Comparison of ENCODE assay signal across 24 cellular contexts in the genomic region with DNA sequence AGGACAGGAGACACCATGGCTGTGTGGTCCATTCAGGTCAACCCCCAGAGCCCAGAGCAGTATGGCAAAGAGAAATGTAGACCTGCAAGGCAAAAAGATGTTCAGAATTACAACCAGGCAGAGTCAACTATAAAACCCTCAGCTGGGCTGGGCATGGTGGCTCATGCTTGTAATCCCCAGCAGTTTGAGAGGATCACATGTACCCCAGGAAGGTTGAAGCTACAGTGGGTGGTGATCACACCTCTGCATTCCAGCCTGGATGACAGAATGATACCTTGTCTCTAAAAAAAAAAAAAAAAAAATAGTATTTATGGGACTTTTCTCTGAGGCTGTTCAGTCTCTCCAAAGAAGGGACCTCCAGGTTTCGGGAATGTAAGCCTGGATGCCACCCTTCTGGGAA. TPM values are rescaled to one million over a fixed set of nuclear protein-coding genes. Genes with fewer than 3 reads are reported as not detected.
"Had no signal": no experiment of that assay in that cellular context is flagged by ENCODE, and none has a peak within 500 bp of the region (broad histone marks: within the 10 kb centered on the region; RNA-seq: fewer than 3 reads in every experiment).

No MANE protein-coding gene starts in this region.

- ATAC-seq: HepG2 had no signal

- H3K4me3 ChIP-seq: SJSA1, SK-N-MC had no signal

- DNase-seq: IMR-90, Karpas-422, KG1, MM.1S, NCI-H1092 treated with DMSO at 0.1 percent for 48 hours, NCI-H1436, NCI-H187, NCI-H2029, NCI-H2081 treated with DMSO at 0.1 percent for 48 hours, NCI-H2171, NCI-H226, NCI-H446, NCI-H510A, NCI-H524 treated with DMSO at 0.1 percent for 48 hours, NCI-H69, NCI-H774, Right ventricle myocardium superior, RPMI8226, SIG-M5 had no signal

- H3K27ac ChIP-seq: SJSA1, SK-N-MC had no signal

- H3K36me3 ChIP-seq: SJSA1 had no signal

- H3K27me3 ChIP-seq: SJSA1 had no signal

- H3K4me1 ChIP-seq: SJSA1 had no signal

- H3K9me3 ChIP-seq: SJSA1 had no signal

RNA-seq across cellular contexts. Expression of a gene that starts 36.2 kb away (rescaled TPM):
- total RNA-seq: HepG2, HT1080, IMR-90, M059J, Right ventricle myocardium superior had no signal
- polyA plus RNA-seq: HepG2, IMR-90 had no signal
